ENCODE assay signal across 22 cellular contexts in the genomic region with DNA sequence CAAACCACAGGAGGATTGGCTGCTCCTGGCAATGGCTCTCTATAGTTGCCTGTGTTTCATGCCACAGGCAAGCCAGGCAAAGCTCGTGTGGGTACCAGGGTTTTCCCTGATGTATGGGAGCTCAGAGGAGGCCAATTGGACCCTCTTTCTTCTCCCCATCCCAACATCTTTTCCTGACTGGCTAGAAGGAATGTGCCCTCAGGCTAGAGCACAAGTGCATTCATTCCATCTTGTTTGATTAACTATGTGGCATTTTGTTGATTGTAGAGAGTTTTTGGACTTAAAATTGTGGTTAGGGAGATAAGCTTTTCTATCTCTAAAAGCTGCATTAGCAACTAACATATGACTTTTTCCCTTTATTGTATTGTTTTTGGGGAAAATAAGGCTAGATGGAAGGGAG.
DNase-seq lines count a peak whose midpoint lies in the region; ATAC-seq and TF ChIP-seq lines count a peak whose summit lies in the region.
"Had no signal": no experiment of that assay in that cellular context is flagged by ENCODE, and none has a peak within 500 bp of the region (broad histone marks: within the 10 kb centered on the region; RNA-seq: fewer than 3 reads in every experiment).

No MANE protein-coding gene starts in this region.

- no peaks in the 10 kb centered on the region for H3K79me2 ChIP-seq in mammary epithelial cell (ENCODE audit: insufficient read depth, low read length)

- no peak overlapping the region for H3K4me2 ChIP-seq in mammary epithelial cell (ENCODE audit: insufficient read depth, low read depth, low read length)

- H3K4me1 Mint-ChIP-seq in MCF 10A (ENCODE audit: insufficient read depth, unreplicated experiment) (peaks cover 21% of the 10 kb centered on the region), nephron progenitor cell (peaks cover 36% of the 10 kb centered on the region)
- H3K4me1 Mint-ChIP-seq in activated naive CD8-positive, alpha-beta T cell treated with anti-CD3 and anti-CD28 coated beads, Interleukin-2, amount 50 U/mL, for 24 hours, result no peaks in the 10 kb centered on the region
- no peaks in the 10 kb centered on the region for H3K4me1 Mint-ChIP-seq in activated CD4-positive, alpha-beta memory T cell treated with anti-CD3 and anti-CD28 coated beads, Interleukin-2, amount 10 ng/mL, durations not matched to agents 7 days and 5 days
- H3K4me1 Mint-ChIP-seq: H9 had no signal

- H3K27me3 Mint-ChIP-seq in MCF 10A (ENCODE audit: insufficient read depth, unreplicated experiment), result no peaks in the 10 kb centered on the region
- H3K27me3 Mint-ChIP-seq in nephron progenitor cell (ENCODE audit: low read depth, poor library complexity), result peaks cover 3% of the 10 kb centered on the region
- no peaks in the 10 kb centered on the region for H3K27me3 Mint-ChIP-seq in activated naive CD8-positive, alpha-beta T cell treated with anti-CD3 and anti-CD28 coated beads, Interleukin-2, amount 50 U/mL, for 24 hours
- no peaks in the 10 kb centered on the region for H3K27me3 Mint-ChIP-seq in activated CD4-positive, alpha-beta memory T cell treated with anti-CD3 and anti-CD28 coated beads, Interleukin-2, amount 10 ng/mL, durations not matched to agents 7 days and 5 days

- POLR2A ChIA-PET in MCF 10A (lab: Yijun Ruan, JAX), result interaction anchor here (0.7 to 1.0 kb wide), 2 partner anchors 11 to 379 kb away, joined by 3 read pairs; no protein-coding TSS in a partner anchor
- POLR2A ChIA-PET in activated CD4-positive, alpha-beta memory T cell treated with anti-CD3 and anti-CD28 coated beads, Interleukin-2, amount 10 ng/mL, durations not matched to agents 7 days and 5 days (lab: Charles Lee), result no interaction called here

- CTCF ChIA-PET in MCF 10A (lab: Yijun Ruan, JAX), result interaction anchor here (0.7 to 0.9 kb wide), 4 partner anchors 12 to 257 kb away, joined by 3 to 5 read pairs (median 3); no protein-coding TSS in a partner anchor
- CTCF ChIA-PET in mammary epithelial cell (lab: Charles Lee; ENCODE audit: low non-redundant PET), result interaction anchor here (0.7 kb wide), 1 partner anchor 168 kb away, joined by 4 read pairs; no protein-coding TSS in a partner anchor
- CTCF ChIA-PET in activated CD4-positive, alpha-beta memory T cell treated with anti-CD3 and anti-CD28 coated beads, Interleukin-2, amount 10 ng/mL, durations not matched to agents 7 days and 5 days (lab: Charles Lee), result no interaction called here

- TF ChIP-seq CTCF in MCF 10A (IDR thresholded peaks at IDR 0.05; ENCODE audit: unreplicated experiment) (no peak), mammary epithelial cell (conservative IDR thresholded peaks at IDR 0.05 in 1 of 2, IDR thresholded peaks at IDR 0.05 in 1 of 2; ENCODE audit: extremely low read depth in 1 of 2, insufficient read depth in 1 of 2, low read depth in 1 of 2, low read length in 2 of 2) (no peak), nephron progenitor cell (IDR thresholded peaks at IDR 0.05) (no peak), ascending aorta (IDR thresholded peaks at IDR 0.05) (no peak)

- H3K4me3 Mint-ChIP-seq in MCF 10A (ENCODE audit: unreplicated experiment) (no peak overlapping the region), nephron progenitor cell (no peak overlapping the region)
- H3K4me3 Mint-ChIP-seq in activated naive CD8-positive, alpha-beta T cell treated with anti-CD3 and anti-CD28 coated beads, Interleukin-2, amount 50 U/mL, for 24 hours, result no peak overlapping the region
- H3K4me3 Mint-ChIP-seq in activated CD4-positive, alpha-beta memory T cell treated with anti-CD3 and anti-CD28 coated beads, Interleukin-2, amount 10 ng/mL, durations not matched to agents 7 days and 5 days, result no peak overlapping the region
- H3K4me3 Mint-ChIP-seq: CD8-positive, alpha-beta T cell; H9 had no signal

- ATAC-seq in activated naive CD8-positive, alpha-beta T cell treated with anti-CD3 and anti-CD28 coated beads, Interleukin-2, amount 50 U/mL, for 24 hours, result no peak
- ATAC-seq: CD8-positive, alpha-beta T cell; Panc1 had no signal

- dilution Hi-C loops in mammary epithelial cell (cut with HindIII; ENCODE audit: low sequenced_read_pairs), result no loop called here

- no peak overlapping the region for H3K4me3 ChIP-seq in mammary epithelial cell (replicated peaks in 1 of 3; ENCODE audit: insufficient read depth in 1 of 3, low read depth in 2 of 3, low read length in 3 of 3)
- no peak overlapping the region for H3K4me3 ChIP-seq in ascending aorta
- H3K4me3 ChIP-seq: SJCRH30 had no signal

- H3K36me3 Mint-ChIP-seq in MCF 10A (ENCODE audit: insufficient read depth, unreplicated experiment), result no peaks in the 10 kb centered on the region
- H3K36me3 Mint-ChIP-seq in nephron progenitor cell (ENCODE audit: low read depth), result no peaks in the 10 kb centered on the region
- H3K36me3 Mint-ChIP-seq in activated naive CD8-positive, alpha-beta T cell treated with anti-CD3 and anti-CD28 coated beads, Interleukin-2, amount 50 U/mL, for 24 hours (ENCODE audit: low read depth), result no peaks in the 10 kb centered on the region
- H3K36me3 Mint-ChIP-seq in activated CD4-positive, alpha-beta memory T cell treated with anti-CD3 and anti-CD28 coated beads, Interleukin-2, amount 10 ng/mL, durations not matched to agents 7 days and 5 days (ENCODE audit: low read depth), result no peaks in the 10 kb centered on the region
- H3K36me3 Mint-ChIP-seq: CD8-positive, alpha-beta T cell had no signal

- no peak overlapping the region for H3K9ac ChIP-seq in mammary epithelial cell (ENCODE audit: insufficient read depth, low read length)

- H3K9me3 ChIP-seq in mammary epithelial cell (replicated peaks; ENCODE audit: insufficient read depth, low read length) (no peaks in the 10 kb centered on the region), ascending aorta (no peaks in the 10 kb centered on the region)
- H3K9me3 ChIP-seq: SJCRH30 had no signal

- intact Hi-C loops in MCF 10A (cut with micrococcal nuclease) (no loop called here), mammary epithelial cell (cut with micrococcal nuclease) (no loop called here), ascending aorta (cut with DNase I) (no loop called here)

- no peaks in the 10 kb centered on the region for H3K27me3 ChIP-seq in mammary epithelial cell (ENCODE audit: insufficient read depth, low read length)
- H3K27me3 ChIP-seq in ascending aorta, result no peaks in the 10 kb centered on the region
- H3K27me3 ChIP-seq: SJCRH30 had no signal

- H4K20me1 ChIP-seq in mammary epithelial cell (ENCODE audit: insufficient read depth, low read length), result no peaks in the 10 kb centered on the region

- H3K27ac Mint-ChIP-seq in MCF 10A (ENCODE audit: low read depth, unreplicated experiment) (peak overlapping the region; percentile 7), nephron progenitor cell (peak overlapping the region; percentile 10)
- H3K27ac Mint-ChIP-seq in activated naive CD8-positive, alpha-beta T cell treated with anti-CD3 and anti-CD28 coated beads, Interleukin-2, amount 50 U/mL, for 24 hours, result no peak overlapping the region
- H3K27ac Mint-ChIP-seq in activated CD4-positive, alpha-beta memory T cell treated with anti-CD3 and anti-CD28 coated beads, Interleukin-2, amount 10 ng/mL, durations not matched to agents 7 days and 5 days, result no peak overlapping the region
- H3K27ac Mint-ChIP-seq: CD8-positive, alpha-beta T cell; H9 had no signal

- no peak overlapping the region for H3K27ac ChIP-seq in mammary epithelial cell (ENCODE audit: insufficient read depth, low read depth, low read length)
- no peak overlapping the region for H3K27ac ChIP-seq in ascending aorta
- H3K27ac ChIP-seq: SJCRH30 had no signal

- DNase-seq in MCF 10A (ENCODE audit: unreplicated experiment) (no peak), mammary epithelial cell (no peak), amniotic epithelial cell (ENCODE audit: low read depth) (peak; percentile 53), nephron progenitor cell (no peak), ascending aorta (ENCODE audit: low spot score in 2 of 2) (no peak)
- DNase-seq in activated naive CD8-positive, alpha-beta T cell treated with anti-CD3 and anti-CD28 coated beads, Interleukin-2, amount 50 U/mL, for 24 hours, result no peak
- no peak for DNase-seq in activated CD4-positive, alpha-beta memory T cell treated with anti-CD3 and anti-CD28 coated beads, Interleukin-2, amount 10 ng/mL, durations not matched to agents 7 days and 5 days
- DNase-seq: 8988T; AML-193; C1 segment of cervical spinal cord; CD8-positive, alpha-beta T cell; DMS153; GF-D8; H9; KG1; NCI-H1105; NCI-H2029; NCI-H345; NCI-H524; NCI-H82 had no signal

- H3K4me1 ChIP-seq in mammary epithelial cell (ENCODE audit: insufficient read depth, low read length) (peaks cover 29% of the 10 kb centered on the region), ascending aorta (no peaks in the 10 kb centered on the region)
- H3K4me1 ChIP-seq: SJCRH30 had no signal

- H2AFZ ChIP-seq in mammary epithelial cell (ENCODE audit: low read depth, low read length), result no peak overlapping the region

- H3K36me3 ChIP-seq in mammary epithelial cell (ENCODE audit: insufficient read depth, low read length), result no peaks in the 10 kb centered on the region
- no peaks in the 10 kb centered on the region for H3K36me3 ChIP-seq in ascending aorta
- H3K36me3 ChIP-seq: SJCRH30 had no signal

- no peaks in the 10 kb centered on the region for H3K9me3 Mint-ChIP-seq in MCF 10A (ENCODE audit: unreplicated experiment)
- no peaks in the 10 kb centered on the region for H3K9me3 Mint-ChIP-seq in nephron progenitor cell
- H3K9me3 Mint-ChIP-seq in activated naive CD8-positive, alpha-beta T cell treated with anti-CD3 and anti-CD28 coated beads, Interleukin-2, amount 50 U/mL, for 24 hours, result no peaks in the 10 kb centered on the region
- no peaks in the 10 kb centered on the region for H3K9me3 Mint-ChIP-seq in activated CD4-positive, alpha-beta memory T cell treated with anti-CD3 and anti-CD28 coated beads, Interleukin-2, amount 10 ng/mL, durations not matched to agents 7 days and 5 days
- H3K9me3 Mint-ChIP-seq: CD8-positive, alpha-beta T cell; H9 had no signal

- 83% methylated on average over 1 of the region's 1 CpG for WGBS in mammary epithelial cell (ENCODE audit: low coverage, missing lambda C conversion rate)

- in situ Hi-C loops in mammary epithelial cell (cut with MboI; ENCODE audit: low sequenced_read_pairs in 2 of 2), result no loop called here

- BruUV-seq in MCF 10A (replicated peaks; lab: Mats Ljungman, UMichigan) (no TSS peak), mammary epithelial cell (replicated peaks; lab: Mats Ljungman, UMichigan) (no TSS peak)

Comparison
In these comparisons a context has a peak if more than half of its experiments do, and no peak if none do; other contexts are left out.
1. H3K27ac Mint-ChIP-seq: peak in MCF 10A (single experiment) and nephron progenitor cell (single experiment); none in activated naive CD8-positive, alpha-beta T cell treated with anti-CD3 and anti-CD28 coated beads, Interleukin-2, amount 50 U/mL, for 24 hours (single experiment) and activated CD4-positive, alpha-beta memory T cell treated with anti-CD3 and anti-CD28 coated beads, Interleukin-2, amount 10 ng/mL, durations not matched to agents 7 days and 5 days (single experiment).